Comparison of ENCODE assay signal across 8 cellular contexts in the genomic region with DNA sequence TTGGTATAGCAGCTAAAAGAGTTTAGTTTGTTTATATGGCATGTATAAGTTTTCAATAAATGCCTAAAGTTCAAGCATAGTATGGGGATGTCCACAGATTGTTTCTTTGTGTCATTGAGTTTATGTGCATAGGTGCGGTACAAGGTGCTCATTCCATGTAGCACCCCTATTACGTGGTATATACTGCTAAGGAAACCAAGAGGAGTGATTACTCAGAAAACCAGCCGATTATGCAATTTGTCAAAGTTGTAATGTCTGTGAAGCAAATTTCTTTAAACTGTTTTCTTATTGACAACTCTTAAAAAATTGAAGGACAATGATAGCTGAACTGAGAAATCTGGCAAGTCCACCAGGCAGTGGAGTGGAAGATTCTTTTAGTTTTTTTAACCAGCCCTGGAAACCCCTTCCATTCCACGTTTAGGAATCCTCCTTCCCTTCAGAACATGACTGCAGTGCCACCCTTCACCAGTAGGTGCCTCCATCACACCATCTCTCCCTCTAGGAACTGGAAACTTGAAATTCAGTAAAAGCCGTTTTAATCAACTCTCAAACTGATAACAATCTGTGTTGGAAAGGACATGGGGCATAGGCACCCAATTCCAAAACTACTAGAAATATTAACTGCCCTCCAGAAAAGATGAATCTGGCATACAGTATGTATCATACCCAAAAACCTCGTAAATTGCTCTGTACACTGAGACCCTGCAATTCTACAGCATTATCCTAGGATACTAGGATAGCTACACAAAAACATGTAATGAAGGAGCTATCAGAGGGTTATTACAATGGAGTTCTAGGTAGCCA. TPM values are rescaled to one million over a fixed set of nuclear protein-coding genes. Genes with fewer than 3 reads are reported as not detected.
A peak's percentile ranks its signal among the peaks of the same experiment; 100 is the strongest.
DNase-seq lines count a peak whose midpoint lies in the region; ATAC-seq, FAIRE-seq and TF ChIP-seq lines count a peak whose summit lies in the region.

No MANE protein-coding gene starts in this region.

- no peak for ATAC-seq in stimulated activated memory B cell treated with anti-CD40 and anti-IgM and Interleukin-4, amounts not matched to agents 10 μg/mL and 1 μg/mL and 100 μg/mL, for 72 hours

- H3K27me3 Mint-ChIP-seq in stimulated activated memory B cell treated with anti-CD40 and anti-IgM and Interleukin-4, amounts not matched to agents 10 μg/mL and 1 μg/mL and 100 μg/mL, for 72 hours: no peaks in the 10 kb centered on the region

- FAIRE-seq in A204.1 (lab: Jason Lieb, UNC): peak; percentile 80

- peak; percentile 18 for DNase-seq in NCI-H345 treated with DMSO at 0.1 percent for 48 hours (lab: John Stamatoyannopoulos, UW; ENCODE audit: unreplicated experiment)
- DNase-seq in activated CD4-positive, alpha-beta T cell treated with anti-CD3 and anti-CD28 coated beads, Interleukin-2, amount 50 U/mL, for 24 hours (ENCODE audit: low read depth in 1 of 2, low spot score in 1 of 2): peak; percentile 48 to 52
- DNase-seq in dermis microvascular lymphatic vessel endothelial cell (ENCODE audit: low read depth in 2 of 2): peak; percentile 58 to 66
- peak; percentile 73 to 82 for DNase-seq in lung microvascular endothelial cell (ENCODE audit: low read depth in 2 of 2)
- peak; percentile 16 for DNase-seq in stimulated activated CD8-positive, alpha-beta memory T cell treated with anti-CD3 and anti-CD28 coated beads, Interleukin-12 subunit alpha, Interleukin-12 subunit beta, amount 100 ng/mL, for 24 hours (ENCODE audit: extremely low read depth)

- no peaks in the 10 kb centered on the region for H3K9me3 Mint-ChIP-seq in stimulated activated memory B cell treated with anti-CD40 and anti-IgM and Interleukin-4, amounts not matched to agents 10 μg/mL and 1 μg/mL and 100 μg/mL, for 72 hours

- TF ChIP-seq CTCF in GM12875 (IDR thresholded peaks at IDR 0.05; ENCODE audit: borderline replicate concordance, insufficient read depth, low read depth, low read length): peak; percentile 92

- H3K4me3 ChIP-seq in GM12875 (ENCODE audit: low read depth, low read length): no peak overlapping the region

- no peak overlapping the region for H3K4me3 Mint-ChIP-seq in stimulated activated memory B cell treated with anti-CD40 and anti-IgM and Interleukin-4, amounts not matched to agents 10 μg/mL and 1 μg/mL and 100 μg/mL, for 72 hours

- peaks cover 5% of the 10 kb centered on the region for H3K4me1 Mint-ChIP-seq in stimulated activated memory B cell treated with anti-CD40 and anti-IgM and Interleukin-4, amounts not matched to agents 10 μg/mL and 1 μg/mL and 100 μg/mL, for 72 hours

- H3K36me3 Mint-ChIP-seq in stimulated activated memory B cell treated with anti-CD40 and anti-IgM and Interleukin-4, amounts not matched to agents 10 μg/mL and 1 μg/mL and 100 μg/mL, for 72 hours: peaks cover under 1% of the 10 kb centered on the region

- no peak overlapping the region for H3K27ac Mint-ChIP-seq in stimulated activated memory B cell treated with anti-CD40 and anti-IgM and Interleukin-4, amounts not matched to agents 10 μg/mL and 1 μg/mL and 100 μg/mL, for 72 hours

RNA-seq across cellular contexts. Expression of a gene that starts 43.5 kb away (rescaled TPM):
- 2.7 and 2.9 TPM in 2 replicates for total RNA-seq in dermis microvascular lymphatic vessel endothelial cell
- 2.2 and 2.4 TPM in 2 replicates for total RNA-seq in lung microvascular endothelial cell

RNA-seq across cellular contexts. Expression of a gene that starts 43.5 kb away (rescaled TPM):
- total RNA-seq in dermis microvascular lymphatic vessel endothelial cell: 7.8 and 9.2 TPM in 2 replicates
- total RNA-seq in lung microvascular endothelial cell: 11.6 and 13.7 TPM in 2 replicates

RNA-seq across cellular contexts. Expression of a gene that starts 50.4 kb away (rescaled TPM):
- total RNA-seq in dermis microvascular lymphatic vessel endothelial cell: 15.5 and 21.5 TPM in 2 replicates
- total RNA-seq in lung microvascular endothelial cell: 17.2 and 20.8 TPM in 2 replicates

RNA-seq across cellular contexts. Expression of a gene that starts 50.8 kb away (rescaled TPM):
- total RNA-seq in dermis microvascular lymphatic vessel endothelial cell (33.5 and 41.0 TPM in 2 replicates), lung microvascular endothelial cell (39.2 and 47.2 TPM in 2 replicates)

Comparison
In these comparisons a context has a peak if more than half of its experiments do, and no peak if none do; other contexts are left out.
1. DNase-seq: peak in every context shown above with its lines; median percentile 78 in lung microvascular endothelial cell; 62 in dermis microvascular lymphatic vessel endothelial cell; 50 in activated CD4-positive, alpha-beta T cell treated with anti-CD3 and anti-CD28 coated beads, Interleukin-2, amount 50 U/mL, for 24 hours; 18 in NCI-H345 treated with DMSO at 0.1 percent for 48 hours; 16 in stimulated activated CD8-positive, alpha-beta memory T cell treated with anti-CD3 and anti-CD28 coated beads, Interleukin-12 subunit alpha, Interleukin-12 subunit beta, amount 100 ng/mL, for 24 hours.